14 cellular contexts compared by ENCODE assay signal in the genomic region with DNA sequence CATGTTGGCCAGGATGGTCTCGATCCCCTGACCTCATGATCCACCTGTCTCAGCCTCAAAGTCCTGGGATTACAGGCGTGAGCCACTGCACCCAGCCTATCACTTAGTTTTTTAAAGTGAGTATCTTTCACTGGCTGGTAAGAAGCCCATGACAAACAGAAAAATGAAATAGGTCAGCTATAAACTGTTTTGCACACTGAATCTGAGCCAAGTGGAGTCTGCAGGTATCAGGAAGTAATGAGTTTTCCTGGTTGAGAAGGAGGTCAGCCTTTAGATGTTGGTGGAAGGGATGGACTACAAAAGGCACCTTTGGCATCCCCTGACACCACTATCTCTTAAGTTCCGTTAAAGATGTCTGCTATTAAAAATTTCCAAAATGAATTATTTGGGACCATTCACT.
A peak's percentile ranks its signal among the peaks of the same experiment; 100 is the strongest.
DNase-seq lines count a peak whose midpoint lies in the region; ATAC-seq and TF ChIP-seq lines count a peak whose summit lies in the region.
"Had no signal": no experiment of that assay in that cellular context is flagged by ENCODE, and none has a peak within 500 bp of the region (broad histone marks: within the 10 kb centered on the region; RNA-seq: fewer than 3 reads in every experiment).

No MANE protein-coding gene starts in this region.

- DNase-seq in LNCaP clone FGC (ENCODE audit: low read depth) (peak; percentile 18), PC-3 (peak; percentile 21), kidney tubule cell (ENCODE audit: low spot score) (peak; percentile 68), renal cortical epithelial cell (ENCODE audit: low read depth) (peak; percentile 16), GM13977 (ENCODE audit: low spot score) (no peak)
- DNase-seq: C1 segment of cervical spinal cord; Calu3; CD4-positive, alpha-beta memory T cell; COR-L47; DMS79 treated with DMSO at 0.1 percent for 48 hours; GM23248; HCEC 1CT had no signal

- in situ Hi-C loops in GM13977 (cut with MboI; ENCODE audit: low pct_unique_long_range_greater_than_20kb, low sequenced_read_pairs, unreplicated experiment), result no loop called here

- CTCF ChIA-PET in PC-3 (lab: Charles Lee), result no interaction called here

- POLR2A ChIA-PET in PC-3 (lab: Charles Lee; ENCODE audit: unreplicated experiment), result no interaction called here

- peaks cover 6% of the 10 kb centered on the region; the same call in 1 of the 2 replicates for H3K9me2 ChIP-seq in PC-3 (replicated peaks; ENCODE audit: low read length)

- H3K27me3 ChIP-seq in PC-3 (ENCODE audit: low read length), result no peaks in the 10 kb centered on the region

- no peaks in the 10 kb centered on the region for H3K9me3 ChIP-seq in PC-3 (ENCODE audit: low read length)

- BruUV-seq in PC-3 (replicated peaks; lab: Mats Ljungman, UMichigan), result no TSS peak

- ATAC-seq in PC-3 (no peak), HG03571 (IDR thresholded peaks at IDR 0.05; ENCODE audit: unreplicated experiment) (no peak), HG02840 (IDR thresholded peaks at IDR 0.05; ENCODE audit: low FRiP score, unreplicated experiment) (no peak)

- no peak overlapping the region for H2AFZ ChIP-seq in PC-3 (ENCODE audit: low read length)
- H2AFZ ChIP-seq: GM23248 had no signal

- H3K27ac ChIP-seq in PC-3 (ENCODE audit: low read length), result no peak overlapping the region
- H3K27ac ChIP-seq: GM23248 had no signal

- no peaks in the 10 kb centered on the region for H3K36me3 ChIP-seq in PC-3 (ENCODE audit: low read depth, low read length)

- intact Hi-C loops in PC-3 (cut with micrococcal nuclease), result no loop called here

- H3F3A ChIP-seq in PC-3 (ENCODE audit: low read length, unreplicated experiment), result no peaks in the 10 kb centered on the region

- H3K4me3 ChIP-seq in LNCaP clone FGC (ENCODE audit: low read depth, low read length), result no peak overlapping the region
- no peak overlapping the region for H3K4me3 ChIP-seq in PC-3 (ENCODE audit: low read length)
- H3K4me3 ChIP-seq: GM23248 had no signal

- TF ChIP-seq CTCF in LNCaP clone FGC (IDR thresholded peaks at IDR 0.05; ENCODE audit: control insufficient read depth, extremely low read depth, insufficient read depth) (no peak), PC-3 (conservative IDR thresholded peaks at IDR 0.05; ENCODE audit: low read depth, low read length) (no peak), GM13977 (IDR thresholded peaks at IDR 0.05; ENCODE audit: extremely low read depth, insufficient read depth, missing control alignments) (no peak)

- H3K4me1 ChIP-seq in PC-3 (ENCODE audit: insufficient read depth, low read length), result peaks cover 52% of the 10 kb centered on the region

- no peak overlapping the region for H3K9ac ChIP-seq in PC-3 (ENCODE audit: low read length)
- H3K9ac ChIP-seq: GM23248 had no signal

- H4K20me1 ChIP-seq in PC-3 (ENCODE audit: low read length), result no peaks in the 10 kb centered on the region

- H3K4me2 ChIP-seq in PC-3 (ENCODE audit: low read length), result no peak overlapping the region

- no peaks in the 10 kb centered on the region for H3K79me2 ChIP-seq in PC-3 (ENCODE audit: low read length)
